16 cellular contexts compared by ENCODE assay signal in the genomic region with DNA sequence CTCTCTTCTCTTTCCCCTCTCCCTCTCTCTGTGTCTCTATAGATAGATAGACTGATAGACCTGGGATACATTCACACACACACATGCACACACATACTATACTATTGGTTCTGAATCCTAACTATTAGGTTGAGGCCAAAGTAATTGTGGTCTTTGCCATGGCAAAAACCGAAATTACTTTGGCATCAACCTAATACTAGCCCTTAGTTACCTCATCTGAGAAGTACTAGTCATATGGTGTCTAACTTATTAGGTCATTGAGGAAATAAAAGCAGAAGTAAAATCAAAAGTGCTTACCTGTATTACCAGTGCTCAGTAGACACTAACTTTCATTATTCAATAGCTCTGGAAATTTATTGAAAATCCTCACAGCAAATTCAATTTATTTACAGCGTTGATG.
DNase-seq lines count a peak whose midpoint lies in the region; ATAC-seq and TF ChIP-seq lines count a peak whose summit lies in the region.
"Had no signal": no experiment of that assay in that cellular context is flagged by ENCODE, and none has a peak within 500 bp of the region (broad histone marks: within the 10 kb centered on the region; RNA-seq: fewer than 3 reads in every experiment).

No MANE protein-coding gene starts in this region.

- no peaks in the 10 kb centered on the region for H3K4me1 Mint-ChIP-seq in HFFc6 (ENCODE audit: low read depth)
- H3K4me1 Mint-ChIP-seq: activated CD4-positive, alpha-beta T cell treated with anti-CD3 and anti-CD28 coated beads, Interleukin-2, amount 10 ng/mL, durations not matched to agents 24 days and 14 days; natural killer cell had no signal

- ATAC-seq in GM19395 (IDR thresholded peaks at IDR 0.05; ENCODE audit: unreplicated experiment), result peak; percentile 83
- ATAC-seq in HG02610 (IDR thresholded peaks at IDR 0.05; ENCODE audit: unreplicated experiment), result peak; percentile 84
- peak; percentile 86 for ATAC-seq in HG03354 (IDR thresholded peaks at IDR 0.05; ENCODE audit: poor library complexity, severe bottlenecking, unreplicated experiment)
- no peak for ATAC-seq in HG02588 (IDR thresholded peaks at IDR 0.05; ENCODE audit: unreplicated experiment)
- ATAC-seq: activated naive CD4-positive, alpha-beta T cell treated with anti-CD3 and anti-CD28 coated beads, Interleukin-2, amount 50 U/mL, for 72 hours; natural killer cell; Panc1 had no signal

- no peaks in the 10 kb centered on the region for H3K36me3 Mint-ChIP-seq in HFFc6 (ENCODE audit: low read depth)
- H3K36me3 Mint-ChIP-seq: activated naive CD4-positive, alpha-beta T cell treated with anti-CD3 and anti-CD28 coated beads, Interleukin-2, amount 50 U/mL, for 72 hours; natural killer cell had no signal

- H3K27me3 Mint-ChIP-seq in HFFc6 (ENCODE audit: insufficient read depth), result no peaks in the 10 kb centered on the region

- no peak overlapping the region for H3K27ac Mint-ChIP-seq in HFFc6
- H3K27ac Mint-ChIP-seq: activated CD4-positive, alpha-beta T cell treated with anti-CD3 and anti-CD28 coated beads, Interleukin-2, amount 10 ng/mL, durations not matched to agents 24 days and 14 days; activated naive CD4-positive, alpha-beta T cell treated with anti-CD3 and anti-CD28 coated beads, Interleukin-2, amount 50 U/mL, for 72 hours; natural killer cell had no signal

- H3K4me3 Mint-ChIP-seq in HFFc6, result no peak overlapping the region
- H3K4me3 Mint-ChIP-seq: activated CD4-positive, alpha-beta T cell treated with anti-CD3 and anti-CD28 coated beads, Interleukin-2, amount 10 ng/mL, durations not matched to agents 24 days and 14 days; natural killer cell had no signal

- no peak for TF ChIP-seq CTCF in HFFc6 (IDR thresholded peaks at IDR 0.05)

- H3K9me3 Mint-ChIP-seq in HFFc6, result no peaks in the 10 kb centered on the region
- H3K9me3 Mint-ChIP-seq: activated CD4-positive, alpha-beta T cell treated with anti-CD3 and anti-CD28 coated beads, Interleukin-2, amount 10 ng/mL, durations not matched to agents 24 days and 14 days; activated naive CD4-positive, alpha-beta T cell treated with anti-CD3 and anti-CD28 coated beads, Interleukin-2, amount 50 U/mL, for 72 hours; natural killer cell had no signal

- DNase-seq in HFFc6, result no peak
- DNase-seq in NCI-H146 treated with DMSO at 0.1 percent for 48 hours (lab: John Stamatoyannopoulos, UW; ENCODE audit: unreplicated experiment), result no peak
- no peak for DNase-seq in activated CD4-positive, CD25-positive, alpha-beta regulatory T cell (lab: John Stamatoyannopoulos, UW)
- DNase-seq: activated CD4-positive, alpha-beta T cell treated with anti-CD3 and anti-CD28 coated beads, Interleukin-2, amount 10 ng/mL, durations not matched to agents 24 days and 14 days; BE2C; KG1; natural killer cell; NCI-H1092 treated with DMSO at 0.1 percent for 48 hours; NCI-H774; stimulated activated CD4-positive, alpha-beta T cell treated with anti-CD3 and anti-CD28 coated beads, Interleukin-4, amount 100 ng/mL, for 4 hours had no signal
